In the genomic region with DNA sequence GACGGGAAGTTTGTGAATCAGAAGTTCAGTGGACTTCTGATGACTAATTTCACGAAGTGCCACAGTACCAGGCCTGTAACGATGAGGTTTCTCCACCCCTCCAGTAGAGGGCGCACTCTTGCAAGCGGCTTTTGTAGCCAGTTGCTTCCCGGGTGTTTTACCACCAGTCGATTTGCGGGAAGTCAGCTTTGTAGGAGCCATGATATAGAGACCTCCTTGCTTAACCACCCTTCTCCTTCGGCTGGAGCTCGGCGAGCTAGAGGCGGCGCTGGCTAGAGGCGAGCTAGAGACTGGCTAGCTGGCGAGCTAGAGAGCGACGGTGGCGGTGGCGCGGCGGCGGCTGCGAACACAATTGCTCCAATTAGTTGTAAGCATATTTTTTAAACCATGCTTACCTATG, we compare ENCODE assay signal across 11 cellular contexts.
DNase-seq lines count a peak whose midpoint lies in the region; ATAC-seq and TF ChIP-seq lines count a peak whose summit lies in the region.
"Had no signal": no experiment of that assay in that cellular context is flagged by ENCODE, and none has a peak within 500 bp of the region (broad histone marks: within the 10 kb centered on the region; RNA-seq: fewer than 3 reads in every experiment).

No MANE protein-coding gene starts in this region.

- H3K36me3 ChIP-seq in cardiac muscle cell (no peaks in the 10 kb centered on the region), left ventricle myocardium inferior (no peaks in the 10 kb centered on the region)
- H3K36me3 ChIP-seq: BLaER1 treated with 17β-estradiol and CSF1 and Interleukin-3, amounts not matched to agents 10 nM and 100 nM had no signal

- intact Hi-C loops in left ventricle myocardium inferior (cut with micrococcal nuclease) = no loop called here

- H3K4me1 ChIP-seq in cardiac muscle cell (ENCODE audit: low read depth) (no peaks in the 10 kb centered on the region), left ventricle myocardium inferior (no peaks in the 10 kb centered on the region)
- H3K4me1 ChIP-seq: BLaER1 treated with 17β-estradiol and CSF1 and Interleukin-3, amounts not matched to agents 10 nM and 100 nM had no signal

- H3K9me3 ChIP-seq in cardiac muscle cell (ENCODE audit: low read depth) = no peaks in the 10 kb centered on the region
- H3K9me3 ChIP-seq in left ventricle myocardium inferior (replicated peaks) = no peaks in the 10 kb centered on the region

- no peak for ATAC-seq in GM19035 (IDR thresholded peaks at IDR 0.05; ENCODE audit: unreplicated experiment)
- no peak for ATAC-seq in GM18867 (IDR thresholded peaks at IDR 0.05; ENCODE audit: unreplicated experiment)

- H3K27me3 ChIP-seq in cardiac muscle cell = no peaks in the 10 kb centered on the region
- no peaks in the 10 kb centered on the region for H3K27me3 ChIP-seq in left ventricle myocardium inferior (ENCODE audit: low read depth)
- H3K27me3 ChIP-seq: BLaER1 treated with 17β-estradiol and CSF1 and Interleukin-3, amounts not matched to agents 10 nM and 100 nM had no signal

- H3K27ac ChIP-seq in cardiac muscle cell (no peak overlapping the region), left ventricle myocardium inferior (replicated peaks) (no peak overlapping the region), substantia nigra (ENCODE audit: low read depth, low read length, poor library complexity, severe bottlenecking) (no peak overlapping the region)
- H3K27ac ChIP-seq: BLaER1 treated with 17β-estradiol and CSF1 and Interleukin-3, amounts not matched to agents 10 nM and 100 nM had no signal

- H3K4me3 ChIP-seq in cardiac muscle cell = no peak overlapping the region
- no peak overlapping the region for H3K4me3 ChIP-seq in left ventricle myocardium inferior
- no peak overlapping the region for H3K4me3 ChIP-seq in choroid plexus epithelial cell (ENCODE audit: low read depth, low read length)
- H3K4me3 ChIP-seq: BLaER1 treated with 17β-estradiol and CSF1 and Interleukin-3, amounts not matched to agents 10 nM and 100 nM had no signal

- DNase-seq in cardiac muscle cell (ENCODE audit: low read depth in 1 of 2, low spot score in 1 of 2) = no peak
- no peak for DNase-seq in left ventricle myocardium inferior
- DNase-seq in NAMALWA (ENCODE audit: low spot score) = peak; percentile 8
- no peak for DNase-seq in choroid plexus epithelial cell (ENCODE audit: low read depth)
- peak; percentile 15 for DNase-seq in stimulated activated CD8-positive, alpha-beta memory T cell treated with anti-CD3 and anti-CD28 coated beads, Interleukin-4, amount 100 ng/mL, for 48 hours
- DNase-seq in substantia nigra (lab: John Stamatoyannopoulos, UW) = no peak
- DNase-seq: activated T-cell treated with anti-CD3 and anti-CD28 coated beads for 4 hours, NCI-H510A had no signal

- TF ChIP-seq CTCF in cardiac muscle cell (IDR thresholded peaks at IDR 0.05; ENCODE audit: low read depth, low read length) (peak; percentile 10), left ventricle myocardium inferior (IDR thresholded peaks at IDR 0.05; ENCODE audit: borderline replicate concordance) (no peak), choroid plexus epithelial cell (conservative IDR thresholded peaks at IDR 0.05; ENCODE audit: low read depth, low read length) (peak; percentile 16)

Comparison
In these comparisons a context has a peak if more than half of its experiments do, and no peak if none do; other contexts are left out.
1. DNase-seq: peak in NAMALWA (single experiment) and stimulated activated CD8-positive, alpha-beta memory T cell treated with anti-CD3 and anti-CD28 coated beads, Interleukin-4, amount 100 ng/mL, for 48 hours (single experiment); none in cardiac muscle cell (0 of 2), left ventricle myocardium inferior (single experiment), choroid plexus epithelial cell (single experiment) and substantia nigra (0 of 49).